1 cellular context compared by ENCODE assay signal in the genomic region with DNA sequence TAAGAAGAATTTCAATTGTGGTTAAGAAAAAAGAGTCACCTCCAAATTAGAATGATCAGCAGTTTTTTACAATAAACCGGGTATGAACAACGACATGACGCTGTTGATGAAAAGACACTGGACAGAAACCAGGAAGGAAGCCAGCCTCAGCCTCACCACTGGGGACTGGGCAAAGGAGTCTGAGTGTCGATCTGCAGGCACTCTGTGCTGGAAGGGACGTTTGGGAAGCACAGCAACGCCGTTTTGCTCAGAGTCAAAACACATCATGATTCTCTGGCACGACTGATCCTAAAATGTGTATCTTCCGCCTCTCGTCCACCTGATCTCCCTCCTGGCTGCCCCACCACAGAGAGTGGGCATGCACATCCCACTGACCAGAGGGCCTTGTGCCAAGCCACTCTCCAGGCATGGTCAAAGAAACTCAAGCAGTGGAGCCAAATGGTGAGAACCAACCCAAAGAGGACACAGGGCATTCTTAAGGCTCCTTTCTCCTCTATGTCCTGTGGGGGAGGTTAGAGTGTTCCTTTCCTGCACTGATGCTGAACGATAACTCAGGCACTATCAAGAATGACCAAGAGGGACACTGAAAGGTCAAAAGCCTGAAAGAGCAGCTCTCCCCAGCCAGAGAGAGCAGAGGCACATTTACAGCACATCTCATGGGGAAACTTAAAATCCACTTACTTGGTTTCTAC.
TF ChIP-seq lines count a peak whose summit lies in the region.

No MANE protein-coding gene starts in this region.

TF ChIP-seq in K562, 482 proteins besides CTCF, POLR2A, EP300 and RAD21 (continued from another document and continues in another):
- TF ChIP-seq NR0B1 (IDR thresholded peaks at IDR 0.05; ENCODE audit: partially characterized antibody) = no peak
- peak; percentile 43 for TF ChIP-seq FOSL1 (tag; conservative IDR thresholded peaks at IDR 0.05)
- TF ChIP-seq GATAD2A (IDR thresholded peaks at IDR 0.05) = peak; percentile 95
- 0 out of 2 replicates have a peak, but pooled peaks have one; percentile 55 for TF ChIP-seq GTF2A2 (tag; IDR thresholded peaks at IDR 0.05)
- TF ChIP-seq HES1 (IDR thresholded peaks at IDR 0.05; ENCODE audit: low read depth) = 0 out of 2 replicates have a peak, but pooled peaks have one; percentile 4
- no peak for TF ChIP-seq PPARD (CRISPR knock-in tag; IDR thresholded peaks at IDR 0.05)
- TF ChIP-seq, protein P1, sequence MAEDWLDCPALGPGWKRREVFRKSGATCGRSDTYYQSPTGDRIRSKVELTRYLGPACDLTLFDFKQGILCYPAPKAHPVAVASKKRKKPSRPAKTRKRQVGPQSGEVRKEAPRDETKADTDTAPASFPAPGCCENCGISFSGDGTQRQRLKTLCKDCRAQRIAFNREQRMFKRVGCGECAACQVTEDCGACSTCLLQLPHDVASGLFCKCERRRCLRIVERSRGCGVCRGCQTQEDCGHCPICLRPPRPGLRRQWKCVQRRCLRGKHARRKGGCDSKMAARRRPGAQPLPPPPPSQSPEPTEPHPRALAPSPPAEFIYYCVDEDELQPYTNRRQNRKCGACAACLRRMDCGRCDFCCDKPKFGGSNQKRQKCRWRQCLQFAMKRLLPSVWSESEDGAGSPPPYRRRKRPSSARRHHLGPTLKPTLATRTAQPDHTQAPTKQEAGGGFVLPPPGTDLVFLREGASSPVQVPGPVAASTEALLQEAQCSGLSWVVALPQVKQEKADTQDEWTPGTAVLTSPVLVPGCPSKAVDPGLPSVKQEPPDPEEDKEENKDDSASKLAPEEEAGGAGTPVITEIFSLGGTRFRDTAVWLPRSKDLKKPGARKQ (CRISPR knock-in tag; IDR thresholded peaks at IDR 0.05) = no peak
- no peak; the same call in 1 of the 2 replicates for TF ChIP-seq KLF1 (tag; IDR thresholded peaks at IDR 0.05)
- TF ChIP-seq, protein P2, sequence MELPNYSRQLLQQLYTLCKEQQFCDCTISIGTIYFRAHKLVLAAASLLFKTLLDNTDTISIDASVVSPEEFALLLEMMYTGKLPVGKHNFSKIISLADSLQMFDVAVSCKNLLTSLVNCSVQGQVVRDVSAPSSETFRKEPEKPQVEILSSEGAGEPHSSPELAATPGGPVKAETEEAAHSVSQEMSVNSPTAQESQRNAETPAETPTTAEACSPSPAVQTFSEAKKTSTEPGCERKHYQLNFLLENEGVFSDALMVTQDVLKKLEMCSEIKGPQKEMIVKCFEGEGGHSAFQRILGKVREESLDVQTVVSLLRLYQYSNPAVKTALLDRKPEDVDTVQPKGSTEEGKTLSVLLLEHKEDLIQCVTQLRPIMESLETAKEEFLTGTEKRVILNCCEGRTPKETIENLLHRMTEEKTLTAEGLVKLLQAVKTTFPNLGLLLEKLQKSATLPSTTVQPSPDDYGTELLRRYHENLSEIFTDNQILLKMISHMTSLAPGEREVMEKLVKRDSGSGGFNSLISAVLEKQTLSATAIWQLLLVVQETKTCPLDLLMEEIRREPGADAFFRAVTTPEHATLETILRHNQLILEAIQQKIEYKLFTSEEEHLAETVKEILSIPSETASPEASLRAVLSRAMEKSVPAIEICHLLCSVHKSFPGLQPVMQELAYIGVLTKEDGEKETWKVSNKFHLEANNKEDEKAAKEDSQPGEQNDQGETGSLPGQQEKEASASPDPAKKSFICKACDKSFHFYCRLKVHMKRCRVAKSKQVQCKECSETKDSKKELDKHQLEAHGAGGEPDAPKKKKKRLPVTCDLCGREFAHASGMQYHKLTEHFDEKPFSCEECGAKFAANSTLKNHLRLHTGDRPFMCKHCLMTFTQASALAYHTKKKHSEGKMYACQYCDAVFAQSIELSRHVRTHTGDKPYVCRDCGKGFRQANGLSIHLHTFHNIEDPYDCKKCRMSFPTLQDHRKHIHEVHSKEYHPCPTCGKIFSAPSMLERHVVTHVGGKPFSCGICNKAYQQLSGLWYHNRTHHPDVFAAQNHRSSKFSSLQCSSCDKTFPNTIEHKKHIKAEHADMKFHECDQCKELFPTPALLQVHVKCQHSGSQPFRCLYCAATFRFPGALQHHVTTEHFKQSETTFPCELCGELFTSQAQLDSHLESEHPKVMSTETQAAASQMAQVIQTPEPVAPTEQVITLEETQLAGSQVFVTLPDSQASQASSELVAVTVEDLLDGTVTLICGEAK (IDR thresholded peaks at IDR 0.05) = peak; percentile 59; the same call in 1 of the 2 replicates
- TF ChIP-seq, protein P2 (CRISPR knock-in tag; IDR thresholded peaks at IDR 0.05) = no peak
- no peak for TF ChIP-seq DIDO1 (tag; IDR thresholded peaks at IDR 0.05; ENCODE audit: low read depth)
- TF ChIP-seq, protein P3, sequence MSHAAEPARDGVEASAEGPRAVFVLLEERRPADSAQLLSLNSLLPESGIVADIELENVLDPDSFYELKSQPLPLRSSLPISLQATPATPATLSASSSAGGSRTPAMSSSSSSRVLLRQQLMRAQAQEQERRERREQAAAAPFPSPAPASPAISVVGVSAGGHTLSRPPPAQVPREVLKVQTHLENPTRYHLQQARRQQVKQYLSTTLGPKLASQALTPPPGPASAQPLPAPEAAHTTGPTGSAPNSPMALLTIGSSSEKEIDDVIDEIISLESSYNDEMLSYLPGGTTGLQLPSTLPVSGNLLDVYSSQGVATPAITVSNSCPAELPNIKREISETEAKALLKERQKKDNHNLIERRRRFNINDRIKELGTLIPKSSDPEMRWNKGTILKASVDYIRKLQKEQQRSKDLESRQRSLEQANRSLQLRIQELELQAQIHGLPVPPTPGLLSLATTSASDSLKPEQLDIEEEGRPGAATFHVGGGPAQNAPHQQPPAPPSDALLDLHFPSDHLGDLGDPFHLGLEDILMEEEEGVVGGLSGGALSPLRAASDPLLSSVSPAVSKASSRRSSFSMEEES (CRISPR knock-in tag; IDR thresholded peaks at IDR 0.05) = no peak
- TF ChIP-seq, protein P4, sequence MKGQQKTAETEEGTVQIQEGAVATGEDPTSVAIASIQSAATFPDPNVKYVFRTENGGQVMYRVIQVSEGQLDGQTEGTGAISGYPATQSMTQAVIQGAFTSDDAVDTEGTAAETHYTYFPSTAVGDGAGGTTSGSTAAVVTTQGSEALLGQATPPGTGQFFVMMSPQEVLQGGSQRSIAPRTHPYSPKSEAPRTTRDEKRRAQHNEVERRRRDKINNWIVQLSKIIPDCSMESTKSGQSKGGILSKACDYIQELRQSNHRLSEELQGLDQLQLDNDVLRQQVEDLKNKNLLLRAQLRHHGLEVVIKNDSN (CRISPR knock-in tag; IDR thresholded peaks at IDR 0.05) = no peak
- TF ChIP-seq ETV1 (tag; conservative IDR thresholded peaks at IDR 0.05; ENCODE audit: low read depth) = peak; percentile 76
- TF ChIP-seq FOXJ2 (tag; IDR thresholded peaks at IDR 0.05) = no peak
- TF ChIP-seq SNRNP70 (optimal IDR thresholded peaks at IDR 0.05; ENCODE audit: low read depth, low read length) = no peak
- TF ChIP-seq CCNT2 (IDR thresholded peaks at IDR 0.05; ENCODE audit: borderline replicate concordance, extremely low read depth, insufficient read length, low read depth, low read length) = peak; percentile 65
- peak; percentile 30; the same call in 1 of the 2 replicates for TF ChIP-seq FOXM1 (IDR thresholded peaks at IDR 0.05; ENCODE audit: low read depth)
- TF ChIP-seq FOXM1 (CRISPR knock-in tag; IDR thresholded peaks at IDR 0.05; ENCODE audit: low read depth) = peak; percentile 51; the same call in 1 of the 2 replicates
- no peak for TF ChIP-seq TGIF2 (CRISPR knock-in tag; IDR thresholded peaks at IDR 0.05)
- TF ChIP-seq POU5F1 (IDR thresholded peaks at IDR 0.05; ENCODE audit: borderline replicate concordance, low read depth, low read length, partially characterized antibody) = no peak
- TF ChIP-seq POLR2B (IDR thresholded peaks at IDR 0.05; ENCODE audit: low read depth, partially characterized antibody) = peak; percentile 36
- no peak for TF ChIP-seq ZNF324 (CRISPR knock-in tag; IDR thresholded peaks at IDR 0.05)
- TF ChIP-seq NFRKB (IDR thresholded peaks at IDR 0.05; ENCODE audit: low read depth) = peak; percentile 96
- no peak for TF ChIP-seq ILK (tag; IDR thresholded peaks at IDR 0.05; ENCODE audit: borderline replicate concordance, low read depth)
- no peak for TF ChIP-seq ZNF224 (CRISPR knock-in tag; IDR thresholded peaks at IDR 0.05)
- peak; percentile 86 for TF ChIP-seq BRD9 (IDR thresholded peaks at IDR 0.05; ENCODE audit: low read depth, partially characterized antibody)
- peak; percentile 69 for TF ChIP-seq SUPT5H (IDR thresholded peaks at IDR 0.05)
- TF ChIP-seq COPS2 (conservative IDR thresholded peaks at IDR 0.05) = no peak
- no peak for TF ChIP-seq SRF (CRISPR knock-in tag; IDR thresholded peaks at IDR 0.05)
- peak; percentile 98 for TF ChIP-seq C11orf30 (IDR thresholded peaks at IDR 0.05; ENCODE audit: low read depth)
- TF ChIP-seq, protein P5, sequence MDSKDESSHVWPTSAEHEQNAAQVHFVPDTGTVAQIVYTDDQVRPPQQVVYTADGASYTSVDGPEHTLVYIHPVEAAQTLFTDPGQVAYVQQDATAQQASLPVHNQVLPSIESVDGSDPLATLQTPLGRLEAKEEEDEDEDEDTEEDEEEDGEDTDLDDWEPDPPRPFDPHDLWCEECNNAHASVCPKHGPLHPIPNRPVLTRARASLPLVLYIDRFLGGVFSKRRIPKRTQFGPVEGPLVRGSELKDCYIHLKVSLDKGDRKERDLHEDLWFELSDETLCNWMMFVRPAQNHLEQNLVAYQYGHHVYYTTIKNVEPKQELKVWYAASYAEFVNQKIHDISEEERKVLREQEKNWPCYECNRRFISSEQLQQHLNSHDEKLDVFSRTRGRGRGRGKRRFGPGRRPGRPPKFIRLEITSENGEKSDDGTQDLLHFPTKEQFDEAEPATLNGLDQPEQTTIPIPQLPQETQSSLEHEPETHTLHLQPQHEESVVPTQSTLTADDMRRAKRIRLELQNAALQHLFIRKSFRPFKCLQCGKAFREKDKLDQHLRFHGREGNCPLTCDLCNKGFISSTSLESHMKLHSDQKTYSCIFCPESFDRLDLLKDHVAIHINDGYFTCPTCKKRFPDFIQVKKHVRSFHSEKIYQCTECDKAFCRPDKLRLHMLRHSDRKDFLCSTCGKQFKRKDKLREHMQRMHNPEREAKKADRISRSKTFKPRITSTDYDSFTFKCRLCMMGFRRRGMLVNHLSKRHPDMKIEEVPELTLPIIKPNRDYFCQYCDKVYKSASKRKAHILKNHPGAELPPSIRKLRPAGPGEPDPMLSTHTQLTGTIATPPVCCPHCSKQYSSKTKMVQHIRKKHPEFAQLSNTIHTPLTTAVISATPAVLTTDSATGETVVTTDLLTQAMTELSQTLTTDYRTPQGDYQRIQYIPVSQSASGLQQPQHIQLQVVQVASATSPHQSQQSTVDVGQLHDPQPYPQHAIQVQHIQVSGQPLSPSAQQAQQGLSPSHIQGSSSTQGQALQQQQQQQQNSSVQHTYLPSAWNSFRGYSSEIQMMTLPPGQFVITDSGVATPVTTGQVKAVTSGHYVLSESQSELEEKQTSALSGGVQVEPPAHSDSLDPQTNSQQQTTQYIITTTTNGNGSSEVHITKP (IDR thresholded peaks at IDR 0.05; ENCODE audit: partially characterized antibody) = peak; percentile 60
- TF ChIP-seq SAP30 (IDR thresholded peaks at IDR 0.05; ENCODE audit: borderline replicate concordance, insufficient read depth, low read depth, low read length, poor library complexity, severe bottlenecking) = no peak
- TF ChIP-seq ZZZ3 (IDR thresholded peaks at IDR 0.05) = no peak
- TF ChIP-seq ARID2 (IDR thresholded peaks at IDR 0.05) = no peak; the same call in 1 of the 2 replicates
- TF ChIP-seq FUS (optimal IDR thresholded peaks at IDR 0.05; ENCODE audit: low read depth, low read length) = no peak
- no peak for TF ChIP-seq PTBP1 (IDR thresholded peaks at IDR 0.05; ENCODE audit: low read depth, low read length)
